Comparison of ENCODE assay signal across 9 cellular contexts in the genomic region with DNA sequence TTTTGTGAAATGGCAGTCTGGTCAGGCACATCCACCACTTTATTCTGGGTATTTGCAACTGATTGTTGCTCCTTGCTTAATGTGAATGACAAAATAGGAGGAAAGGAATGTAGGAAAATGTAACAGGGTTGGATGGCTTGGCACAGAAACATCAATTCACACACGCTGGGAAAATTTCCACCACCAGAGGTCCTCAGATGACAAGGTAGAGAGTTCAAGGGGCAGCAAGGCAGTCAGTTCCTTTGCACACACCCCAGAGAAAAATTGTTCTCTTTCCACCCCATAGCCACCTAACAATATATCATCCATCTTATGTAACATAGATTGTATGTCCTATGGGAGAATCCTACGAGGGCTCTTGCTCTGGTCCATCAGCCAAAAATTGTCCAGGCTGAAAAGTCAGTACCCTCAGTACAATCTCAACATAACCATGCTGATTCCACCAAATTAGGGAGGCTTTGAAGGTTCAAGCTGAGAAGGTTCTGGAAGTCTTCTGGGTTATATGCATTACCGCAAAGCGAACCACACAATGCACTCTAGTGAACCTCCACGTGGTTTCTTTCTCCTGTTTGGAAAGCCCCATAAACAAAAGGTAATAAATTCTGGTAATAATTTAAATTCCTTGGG. TPM values are rescaled to one million over a fixed set of nuclear protein-coding genes. Genes with fewer than 3 reads are reported as not detected.
DNase-seq lines count a peak whose midpoint lies in the region; ATAC-seq and TF ChIP-seq lines count a peak whose summit lies in the region.
"Had no signal": no experiment of that assay in that cellular context is flagged by ENCODE, and none has a peak within 500 bp of the region (broad histone marks: within the 10 kb centered on the region; RNA-seq: fewer than 3 reads in every experiment).

No MANE protein-coding gene starts in this region.

- H2AFZ ChIP-seq in H9 (ENCODE audit: low read length) (peak overlapping the region; percentile 98), mesenchymal stem cell (ENCODE audit: low read depth, low read length) (no peak overlapping the region)

- H3K4me3 Mint-ChIP-seq in H9 = no peak overlapping the region
- H3K4me3 Mint-ChIP-seq: activated naive CD8-positive, alpha-beta T cell treated with anti-CD3 and anti-CD28 coated beads, Interleukin-2, amount 10 ng/mL, durations not matched to agents 7 days and 5 days had no signal

- no peak overlapping the region for H3T11ph ChIP-seq in H9 (ENCODE audit: low read length)

- no peaks in the 10 kb centered on the region for H4K20me1 ChIP-seq in H9 (ENCODE audit: control insufficient read depth, insufficient read depth, insufficient read length)

- H3K4me3 ChIP-seq in mesenchymal stem cell (ENCODE audit: insufficient read depth in 1 of 2, low read depth in 1 of 2, low read length in 2 of 2) = peak overlapping the region in 1 of 2 experiments; percentile 42

- H2BK15ac ChIP-seq in H9 (ENCODE audit: low read depth, low read length) (no peak overlapping the region), mesenchymal stem cell (ENCODE audit: low read depth, poor library complexity, severe bottlenecking) (no peak overlapping the region)

- H3K79me1 ChIP-seq in H9 (ENCODE audit: insufficient read depth, low read depth, low read length, poor library complexity, severe bottlenecking) = no peaks in the 10 kb centered on the region
- H3K79me1 ChIP-seq in mesenchymal stem cell (replicated peaks; ENCODE audit: low read length, poor library complexity, severe bottlenecking) = no peaks in the 10 kb centered on the region

- no peak overlapping the region for H2BK120ac ChIP-seq in H9 (ENCODE audit: low read depth, low read length, poor library complexity, severe bottlenecking)
- H2BK120ac ChIP-seq in mesenchymal stem cell (ENCODE audit: low read depth, low read length) = no peak overlapping the region

- H3K36me3 ChIP-seq in mesenchymal stem cell (ENCODE audit: control insufficient read depth in 1 of 2, insufficient read depth in 2 of 2, low read depth in 1 of 2, low read length in 2 of 2) = no peaks in the 10 kb centered on the region

- no peak overlapping the region for H2BK12ac ChIP-seq in H9 (ENCODE audit: insufficient read length, low read depth, low read length)
- no peak overlapping the region for H2BK12ac ChIP-seq in mesenchymal stem cell (ENCODE audit: low read length in 2 of 2)

- H3K27ac ChIP-seq in H9 (ENCODE audit: insufficient read length, low read depth, low read length) (no peak overlapping the region), mesenchymal stem cell (ENCODE audit: low read length, poor library complexity, severe bottlenecking) (no peak overlapping the region)

- no peak overlapping the region for H4K5ac ChIP-seq in H9 (ENCODE audit: insufficient read length, low read depth, low read length)

- ATAC-seq in GM18520 (IDR thresholded peaks at IDR 0.05; ENCODE audit: unreplicated experiment) = no peak

- H3K23ac ChIP-seq in H9 (ENCODE audit: insufficient read length, low read depth, low read length) (no peak overlapping the region), mesenchymal stem cell (ENCODE audit: low read length in 2 of 2) (no peak overlapping the region)

- H2BK5ac ChIP-seq in H9 (ENCODE audit: insufficient read length, low read length) (no peak overlapping the region), mesenchymal stem cell (ENCODE audit: low read depth, low read length, poor library complexity, severe bottlenecking) (no peak overlapping the region)

- H3K14ac ChIP-seq in H9 (ENCODE audit: insufficient read depth, low read length) = no peak overlapping the region
- no peak overlapping the region for H3K14ac ChIP-seq in mesenchymal stem cell (ENCODE audit: low read length in 2 of 2)

- peaks cover 0 to 2% (median 0%) of the 10 kb centered on the region in 3 experiments; a peak in 1 of 7 replicates for H3K36me3 Mint-ChIP-seq in H9 (ENCODE audit: insufficient read depth in 1 of 3, low read depth in 3 of 3)
- H3K36me3 Mint-ChIP-seq: activated naive CD8-positive, alpha-beta T cell treated with anti-CD3 and anti-CD28 coated beads, Interleukin-2, amount 10 ng/mL, durations not matched to agents 7 days and 5 days had no signal

- no peaks in the 10 kb centered on the region for H3K23me2 ChIP-seq in H9 (ENCODE audit: insufficient read length, low read depth, low read length, poor library complexity, severe bottlenecking)

- H3K9ac ChIP-seq in H9 (ENCODE audit: extremely low read depth, insufficient read length, low read length) = no peak overlapping the region
- H3K9ac ChIP-seq in mesenchymal stem cell (ENCODE audit: low read length) = no peak overlapping the region

- H4K91ac ChIP-seq in H9 (ENCODE audit: insufficient read length, low read depth, low read length) (no peak overlapping the region), mesenchymal stem cell (ENCODE audit: low read length) (no peak overlapping the region)

- H3K4me1 ChIP-seq in H9 (ENCODE audit: insufficient read depth, low read length) = no peaks in the 10 kb centered on the region
- no peaks in the 10 kb centered on the region for H3K4me1 ChIP-seq in mesenchymal stem cell (ENCODE audit: control insufficient read depth, insufficient read depth, low read depth, low read length)

- peak; percentile 91 for TF ChIP-seq CTCF in H9 (conservative IDR thresholded peaks at IDR 0.05)

- whole genome bisulfite sequencing in H9 (ENCODE audit: extremely low coverage, insufficient read length, low lambda C conversion rate) = no CpG with 5 or more reads among the region's 5 CpGs
- WGBS in mesenchymal stem cell = 62% methylated on average over 3 of the region's 5 CpGs

- H3K27me3 ChIP-seq in H9 (ENCODE audit: insufficient read depth, low read length) = no peaks in the 10 kb centered on the region; the same call in 1 of the 2 replicates
- peaks cover 0 to 9% of the 10 kb centered on the region in 2 experiments for H3K27me3 ChIP-seq in mesenchymal stem cell (ENCODE audit: control insufficient read depth in 1 of 2, insufficient read depth in 1 of 2, low read length in 2 of 2)

- H3K18ac ChIP-seq in H9 (ENCODE audit: insufficient read length, low read depth, low read length) = no peak overlapping the region
- H3K18ac ChIP-seq in mesenchymal stem cell (ENCODE audit: low read depth in 1 of 2, low read length in 2 of 2) = no peak overlapping the region

- H2AK5ac ChIP-seq in H9 (ENCODE audit: insufficient read length, low read length) (no peak overlapping the region), mesenchymal stem cell (ENCODE audit: low read length, severe bottlenecking) (no peak overlapping the region)

- H3K9me3 ChIP-seq in H9 (ENCODE audit: control insufficient read depth, low read depth, low read length) (no peaks in the 10 kb centered on the region), mesenchymal stem cell (ENCODE audit: control insufficient read depth, low read length) (no peaks in the 10 kb centered on the region)

- H2BK20ac ChIP-seq in H9 (ENCODE audit: low read depth, low read length, poor library complexity, severe bottlenecking) = no peak overlapping the region

- peaks cover 18 to 20% of the 10 kb centered on the region in 2 experiments for H3K4me1 Mint-ChIP-seq in H9

- H3K79me2 ChIP-seq in H9 (ENCODE audit: insufficient read depth, low read length) = no peaks in the 10 kb centered on the region

- no peak overlapping the region for H3K4ac ChIP-seq in H9 (ENCODE audit: low read depth, low read length)
- no peak overlapping the region for H3K4ac ChIP-seq in mesenchymal stem cell (ENCODE audit: low read depth in 1 of 2, low read length in 2 of 2)

- H3K4me2 ChIP-seq in H9 (ENCODE audit: insufficient read depth, insufficient read length, low read length) (no peak overlapping the region), mesenchymal stem cell (ENCODE audit: low read length, poor library complexity, severe bottlenecking) (no peak overlapping the region)

- no peak overlapping the region for H3K27ac Mint-ChIP-seq in H9
- H3K27ac Mint-ChIP-seq: activated naive CD8-positive, alpha-beta T cell treated with anti-CD3 and anti-CD28 coated beads, Interleukin-2, amount 10 ng/mL, durations not matched to agents 7 days and 5 days had no signal

- no peak overlapping the region for H3K56ac ChIP-seq in H9 (ENCODE audit: insufficient read length, low read depth, low read length)

- H4K8ac ChIP-seq in H9 (replicated peaks; ENCODE audit: insufficient read length, low read depth, low read length) (no peak overlapping the region), mesenchymal stem cell (ENCODE audit: low read length) (no peak overlapping the region)

- peaks cover 0 to 3% of the 10 kb centered on the region in 2 experiments; a peak in 2 of 5 replicates for H3K9me3 Mint-ChIP-seq in H9
- H3K9me3 Mint-ChIP-seq: activated naive CD8-positive, alpha-beta T cell treated with anti-CD3 and anti-CD28 coated beads, Interleukin-2, amount 10 ng/mL, durations not matched to agents 7 days and 5 days had no signal

- peak; percentile 76 for DNase-seq in DMS53 (lab: John Stamatoyannopoulos, UW)
- DNase-seq in H9 = peak; percentile 73
- peak; percentile 60 for DNase-seq in NCI-H226
- DNase-seq in activated CD4-positive, alpha-beta T cell treated with anti-CD3 and anti-CD28 coated beads for 4 hours = peak; percentile 18 to 60
- DNase-seq in dedifferentiated amniotic fluid mesenchymal stem cell (ENCODE audit: extremely low spot score) = peak; percentile 60
- DNase-seq in mesenchymal stem cell = peak; percentile 62
- peak; percentile 17 for DNase-seq in stimulated activated CD8-positive, alpha-beta memory T cell treated with anti-CD3 and anti-CD28 coated beads, Interleukin-7, amount 100 ng/mL, for 24 hours (ENCODE audit: low read depth)
- DNase-seq: activated naive CD8-positive, alpha-beta T cell treated with anti-CD3 and anti-CD28 coated beads, Interleukin-2, amount 10 ng/mL, durations not matched to agents 7 days and 5 days had no signal

- peaks cover 4% of the 10 kb centered on the region for H3K27me3 Mint-ChIP-seq in H9 (ENCODE audit: low read depth)

RNA-seq across cellular contexts. Expression of gene AGXT2, which starts 42.1 kb away (rescaled TPM):
- not detected in 2 replicates for total RNA-seq in H9 (2021)
- not detected for polyA plus RNA-seq in mesenchymal stem cell (2013, experiment 1 of 2)
- not detected for polyA plus RNA-seq in mesenchymal stem cell (2013, experiment 2 of 2)
- total RNA-seq: activated naive CD8-positive, alpha-beta T cell treated with anti-CD3 and anti-CD28 coated beads, Interleukin-2, amount 10 ng/mL, durations not matched to agents 7 days and 5 days had no signal

Comparison
In these comparisons a context has a peak if more than half of its experiments do, and no peak if none do; other contexts are left out.
1. DNase-seq: peak in every context shown above with its lines; median percentile 76 in DMS53; 73 in H9; 62 in mesenchymal stem cell; 60 in NCI-H226; 60 in dedifferentiated amniotic fluid mesenchymal stem cell; 39 in activated CD4-positive, alpha-beta T cell treated with anti-CD3 and anti-CD28 coated beads for 4 hours; 17 in stimulated activated CD8-positive, alpha-beta memory T cell treated with anti-CD3 and anti-CD28 coated beads, Interleukin-7, amount 100 ng/mL, for 24 hours.